Comparison of ENCODE assay signal across 9 cellular contexts in genomic region chr22:40036591-40037225, GRCh38. TPM values are rescaled to one million over a fixed set of nuclear protein-coding genes. Genes with fewer than 3 reads are reported as not detected.
DNase-seq lines count a peak whose midpoint lies in the region; ATAC-seq, FAIRE-seq and TF ChIP-seq lines count a peak whose summit lies in the region.
"Had no signal": no experiment of that assay in that cellular context is flagged by ENCODE, and none has a peak within 500 bp of the region (broad histone marks: within the 10 kb centered on the region; RNA-seq: fewer than 3 reads in every experiment).

No MANE protein-coding gene starts in this region.

- H3K27ac ChIP-seq in Panc1 (ENCODE audit: low read length) (no peak overlapping the region), foreskin keratinocyte (no peak overlapping the region), osteoblast (ENCODE audit: low read depth, low read length) (no peak overlapping the region)
- H3K27ac ChIP-seq: SK-N-MC had no signal

- in situ Hi-C loops in Panc1 (cut with HindIII; ENCODE audit: low pct_unique_long_range_greater_than_20kb, low sequenced_read_pairs): no loop called here

- H3K27me3 ChIP-seq in Panc1 (ENCODE audit: control insufficient read depth, insufficient read depth, low read length) (no peaks in the 10 kb centered on the region), foreskin keratinocyte (peaks cover 6% of the 10 kb centered on the region), osteoblast (ENCODE audit: insufficient read depth, low read length) (peaks cover 37% of the 10 kb centered on the region)

- intact Hi-C loops in Panc1 (cut with micrococcal nuclease; ENCODE audit: unreplicated experiment): loop anchor here (5.0 kb wide), 1 partner anchor 499 kb away; no protein-coding TSS in a partner anchor

- H3K9me3 ChIP-seq in Panc1 (ENCODE audit: control insufficient read depth, insufficient read depth, low read depth, low read length): no peaks in the 10 kb centered on the region
- H3K9me3 ChIP-seq in osteoblast (ENCODE audit: low read depth, low read length): no peaks in the 10 kb centered on the region

- POLR2A ChIA-PET in Panc1 (lab: Charles Lee): no interaction called here

- H2AFZ ChIP-seq in osteoblast (ENCODE audit: low read length): no peak overlapping the region

- H3K4me3 ChIP-seq in Jurkat, Clone E6-1 (ENCODE audit: low read length): no peak overlapping the region
- H3K4me3 ChIP-seq in Panc1 (ENCODE audit: low read depth in 2 of 2, low read length in 2 of 2) (no peak overlapping the region), osteoblast (ENCODE audit: insufficient read depth, low read length) (no peak overlapping the region)
- H3K4me3 ChIP-seq: SK-N-MC had no signal

- ATAC-seq in Panc1 (peak; percentile 96), foreskin keratinocyte (no peak), GM18498 (IDR thresholded peaks at IDR 0.05; ENCODE audit: unreplicated experiment) (no peak), GM21529 (IDR thresholded peaks at IDR 0.05; ENCODE audit: unreplicated experiment) (no peak)

- BruUV-seq in Panc1 (replicated peaks; lab: Mats Ljungman, UMichigan): no TSS peak

- H4K20me1 ChIP-seq in osteoblast (ENCODE audit: insufficient read depth, low read length): no peaks in the 10 kb centered on the region

- H3K4me2 ChIP-seq in osteoblast (ENCODE audit: insufficient read depth, low read length): no peak overlapping the region

- no peaks in the 10 kb centered on the region; the same call in 1 of the 2 replicates for H3K4me1 ChIP-seq in Panc1 (ENCODE audit: control insufficient read depth, insufficient read depth, low read length)
- peaks cover 6% of the 10 kb centered on the region for H3K4me1 ChIP-seq in foreskin keratinocyte
- peaks cover 2% of the 10 kb centered on the region for H3K4me1 ChIP-seq in osteoblast (ENCODE audit: insufficient read depth, low read length)

- CTCF ChIA-PET in Panc1 (lab: Charles Lee): interaction anchor here (0.9 to 1.1 kb wide), 5 partner anchors 12 to 502 kb away, joined by 3 read pairs; partner anchors contain the start of gene CACNA1I

- H3K36me3 ChIP-seq in Panc1 (ENCODE audit: control insufficient read depth, insufficient read depth, low read length) (no peaks in the 10 kb centered on the region), osteoblast (ENCODE audit: insufficient read depth, low read length) (no peaks in the 10 kb centered on the region)

- DNase-seq in D721Med (ENCODE audit: insufficient read length, low spot score) (peak; percentile 22), Panc1 (ENCODE audit: low read depth, low spot score) (peak; percentile 52), foreskin keratinocyte (no peak), osteoblast (ENCODE audit: insufficient read length, low spot score, missing footprints) (peak; percentile 93)
- DNase-seq in Jurkat, Clone E6-1 (ENCODE audit: low read depth, low spot score): peak; percentile 62
- peak; percentile 16 for DNase-seq in activated effector memory CD4-positive, alpha-beta T cell treated with Interleukin-2 at 50 U/mL for 16 hours

- FAIRE-seq in D721Med (lab: Jason Lieb, UNC): no peak

- H3K79me2 ChIP-seq in osteoblast (ENCODE audit: insufficient read depth, low read length): no peaks in the 10 kb centered on the region

- peak; percentile 85 for TF ChIP-seq CTCF in D721Med (IDR thresholded peaks at IDR 0.05; ENCODE audit: insufficient read depth, missing control alignments)
- TF ChIP-seq CTCF in Panc1 (IDR thresholded peaks at IDR 0.05): peak; percentile 86
- peak; percentile 78 for TF ChIP-seq CTCF in foreskin keratinocyte (conservative IDR thresholded peaks at IDR 0.05)
- peak; percentile 82 for TF ChIP-seq CTCF in osteoblast (IDR thresholded peaks at IDR 0.05; ENCODE audit: extremely low read depth, low read depth, low read length)

RNA-seq across cellular contexts. Expression of gene FAM83F, which starts 42.0 kb away (rescaled TPM):
- 5.9 TPM for polyA plus RNA-seq in Jurkat, Clone E6-1 (2012; ENCODE audit: insufficient read depth, insufficient read length)
- total RNA-seq in Panc1 (2021; ENCODE audit: unreplicated experiment): 0.05 TPM
- polyA plus RNA-seq in Panc1 (2012; ENCODE audit: insufficient read length): not detected
- 24.8 and 25.9 TPM in 2 replicates for total RNA-seq in foreskin keratinocyte
- polyA plus RNA-seq in foreskin keratinocyte: 23.3 TPM in 2 replicates
- not detected in 2 replicates for total RNA-seq in osteoblast

Comparison
In these comparisons a context has a peak if more than half of its experiments do, and no peak if none do; other contexts are left out.
1. DNase-seq: peak in D721Med (single experiment), Jurkat, Clone E6-1 (single experiment), Panc1 (single experiment), activated effector memory CD4-positive, alpha-beta T cell treated with Interleukin-2 at 50 U/mL for 16 hours (single experiment) and osteoblast (single experiment); none in foreskin keratinocyte (0 of 2).
2. RNA of gene FAM83F, which starts 42.0 kb away (total RNA-seq): 24.8 to 25.9 TPM in foreskin keratinocyte; 0.05 TPM in Panc1 (single experiment) and not detected in osteoblast; every median in the first group is over 10 times any median in the second.
3. Peak in every context shown above with its lines, with median percentiles within 50 percentile points of each other: CTCF ChIP-seq.